In the genomic region with DNA sequence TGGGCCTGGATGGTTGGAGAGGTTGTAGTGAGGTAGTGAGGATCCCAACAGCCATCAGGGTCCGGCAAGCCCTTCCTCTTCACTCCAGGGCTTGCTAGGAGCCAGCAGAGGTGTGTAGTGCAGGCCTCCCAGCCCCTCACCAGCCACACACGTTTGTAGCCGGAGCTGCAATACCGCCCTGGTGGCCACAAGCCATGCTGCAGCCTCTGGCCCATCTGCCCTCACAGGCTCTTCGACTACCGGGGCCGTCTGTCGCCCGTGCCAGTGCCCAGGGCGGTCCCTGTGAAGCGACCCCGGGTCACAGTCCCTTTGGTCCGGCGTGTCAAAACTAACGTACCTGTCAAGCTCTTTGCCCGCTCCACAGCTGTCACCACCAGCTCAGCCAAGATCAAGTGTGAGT, we compare ENCODE assay signal across 22 cellular contexts. TPM values are rescaled to one million over a fixed set of nuclear protein-coding genes. Genes with fewer than 3 reads are reported as not detected.
DNase-seq lines count a peak whose midpoint lies in the region; ATAC-seq and TF ChIP-seq lines count a peak whose summit lies in the region.
"Had no signal": no experiment of that assay in that cellular context is flagged by ENCODE, and none has a peak within 500 bp of the region (broad histone marks: within the 10 kb centered on the region; RNA-seq: fewer than 3 reads in every experiment).

No MANE protein-coding gene starts in this region.

- no peak for TF ChIP-seq RAD21 in SK-N-SH (IDR thresholded peaks at IDR 0.05; ENCODE audit: low read length)

- no peaks in the 10 kb centered on the region for H3K9me2 ChIP-seq in SK-N-SH

- TF ChIP-seq CTCF in cardiac fibroblast (IDR thresholded peaks at IDR 0.05; ENCODE audit: low read depth, low read length) (peak; percentile 17), psoas muscle (IDR thresholded peaks at IDR 0.05) (no peak), SK-N-SH (IDR thresholded peaks at IDR 0.05) (no peak), gastroesophageal sphincter (IDR thresholded peaks at IDR 0.05) (no peak)

- no peak overlapping the region for H2AFZ ChIP-seq in SK-N-SH (ENCODE audit: low read depth)

- CTCF ChIA-PET in HEK293T (lab: Yijun Ruan, JAX) (no interaction called here), SK-N-SH (lab: Yijun Ruan, JAX) (interaction anchor here (6.4 kb wide), 1 partner anchor 212 kb away, joined by 36 read pairs; no protein-coding TSS in a partner anchor)

- TF ChIP-seq EP300 in SK-N-SH (IDR thresholded peaks at IDR 0.05; ENCODE audit: borderline replicate concordance in 1 of 2, low read depth in 1 of 2, low read length in 1 of 2) = no peak
- no peak for TF ChIP-seq EP300 in gastroesophageal sphincter (IDR thresholded peaks at IDR 0.05)

- TF ChIP-seq POLR2A in gastroesophageal sphincter (IDR thresholded peaks at IDR 0.05) = no peak

- H3K36me3 ChIP-seq in psoas muscle (ENCODE audit: insufficient read depth in 1 of 2, low read depth in 1 of 2) (peaks cover 0 to 82% of the 10 kb centered on the region in 2 donors), SK-N-SH (replicated peaks in 1 of 2; ENCODE audit: control insufficient read depth in 1 of 2, insufficient read depth in 2 of 2, low read length in 1 of 2) (peaks cover 11 to 66% of the 10 kb centered on the region in 2 experiments), gastroesophageal sphincter (peaks cover 0 to 91% of the 10 kb centered on the region in 2 donors)

- H3F3A ChIP-seq in SK-N-SH (replicated peaks; ENCODE audit: insufficient read depth) = no peaks in the 10 kb centered on the region

- no peak overlapping the region for H3K9ac ChIP-seq in SK-N-SH

- H3K27ac ChIP-seq in psoas muscle (no peak overlapping the region), SK-N-SH (ENCODE audit: low read depth in 2 of 2, low read length in 1 of 2) (no peak overlapping the region), gastroesophageal sphincter (no peak overlapping the region)
- H3K27ac ChIP-seq: ascending aorta, esophagus squamous epithelium, heart right ventricle, SJCRH30 had no signal

- intact Hi-C loops in psoas muscle (cut with DNase I) = loop anchor here (5.0 to 10.0 kb wide), 2 partner anchors 42 to 49 kb away; no protein-coding TSS in a partner anchor

- H3K27me3 ChIP-seq in psoas muscle (ENCODE audit: insufficient read depth in 3 of 3, low read length in 2 of 3) (no peaks in the 10 kb centered on the region), SK-N-SH (ENCODE audit: insufficient read depth) (no peaks in the 10 kb centered on the region), gastroesophageal sphincter (no peaks in the 10 kb centered on the region)
- H3K27me3 ChIP-seq: ascending aorta, esophagus squamous epithelium, heart right ventricle, SJCRH30 had no signal

- DNase-seq in NCI-H82 (lab: John Stamatoyannopoulos, UW) (peak; percentile 26), NCI-H82 treated with DMSO at 0.1 percent for 48 hours (lab: John Stamatoyannopoulos, UW; ENCODE audit: unreplicated experiment) (no peak), HEK293T (ENCODE audit: extremely low spot score) (peak; percentile 17), cardiac fibroblast (ENCODE audit: low read depth in 2 of 2) (no peak), psoas muscle (no peak), SK-N-SH (no peak)
- DNase-seq: 8988T; activated CD4-positive, alpha-beta T cell treated with anti-CD3 and anti-CD28 coated beads for 36 hours; CD8-positive, alpha-beta memory T cell; EL; esophagus squamous epithelium; heart right ventricle; kidney; mesendoderm; MV-4-11; NCI-H1930; NCI-H524; SJCRH30; stimulated activated naive CD4-positive, alpha-beta T cell had no signal

- no peak overlapping the region for H3K4me2 ChIP-seq in SK-N-SH

- peaks cover 25% of the 10 kb centered on the region for H3K79me2 ChIP-seq in SK-N-SH (ENCODE audit: insufficient read depth)

- ATAC-seq in psoas muscle = peak in 3 of 4 donors; percentile 44 to 49 (median 46)
- no peak for ATAC-seq in gastroesophageal sphincter
- ATAC-seq in GM18498 (IDR thresholded peaks at IDR 0.05; ENCODE audit: unreplicated experiment) = no peak
- ATAC-seq: activated CD4-positive, alpha-beta T cell treated with anti-CD3 and anti-CD28 coated beads for 36 hours; heart right ventricle had no signal

- no peaks in the 10 kb centered on the region for H3K4me1 ChIP-seq in psoas muscle
- H3K4me1 ChIP-seq in SK-N-SH (ENCODE audit: control insufficient read depth in 1 of 2, insufficient read depth in 2 of 2, low read depth in 1 of 2, low read length in 1 of 2) = peaks cover 0 to 17% of the 10 kb centered on the region in 2 experiments; a peak in 1 of 4 replicates
- H3K4me1 ChIP-seq in gastroesophageal sphincter = no peaks in the 10 kb centered on the region
- H3K4me1 ChIP-seq: ascending aorta, esophagus squamous epithelium, SJCRH30 had no signal

- 36 to 65% (median 39%) methylated on average over 16 of the region's 16 CpGs for WGBS in psoas muscle, 3 donors
- over 99% methylated on average over 12 of the region's 16 CpGs for WGBS in SK-N-SH (ENCODE audit: low lambda C conversion rate)
- WGBS in gastroesophageal sphincter (ENCODE audit: low coverage in 1 of 2), 2 donors = 81 to 88% methylated on average over 5 to 15 of the region's 16 CpGs

- H3K4me3 ChIP-seq in cardiac fibroblast (replicated peaks in 1 of 2; ENCODE audit: low read depth in 2 of 2, low read length in 2 of 2) (no peak overlapping the region), psoas muscle (no peak overlapping the region), SK-N-SH (ENCODE audit: low read depth in 2 of 2, low read length in 1 of 2) (no peak overlapping the region), gastroesophageal sphincter (no peak overlapping the region)
- H3K4me3 ChIP-seq: ascending aorta, esophagus squamous epithelium, heart right ventricle, SJCRH30 had no signal

- peaks cover 43% of the 10 kb centered on the region for H4K20me1 ChIP-seq in SK-N-SH (ENCODE audit: insufficient read depth)

- H3K9me3 ChIP-seq in psoas muscle (no peaks in the 10 kb centered on the region), SK-N-SH (no peaks in the 10 kb centered on the region), gastroesophageal sphincter (no peaks in the 10 kb centered on the region)
- H3K9me3 ChIP-seq: ascending aorta, esophagus squamous epithelium, heart right ventricle, SJCRH30 had no signal

- POLR2A ChIA-PET in HEK293T (lab: Yijun Ruan, JAX) (interaction anchor here (1.5 kb wide), 1 partner anchor 37 kb away, joined by 4 read pairs; a partner anchor contains a TSS), SK-N-SH (lab: Yijun Ruan, JAX) (no interaction called here)

TF ChIP-seq in HEK293T, 16 proteins besides CTCF, POLR2A, EP300 and RAD21 (continues in another document):
- TF ChIP-seq FOXA1 (IDR thresholded peaks at IDR 0.05) (no peak), CTBP1 (IDR thresholded peaks at IDR 0.05; ENCODE audit: borderline replicate concordance) (no peak), ELF4 (IDR thresholded peaks at IDR 0.05) (no peak), BHLHE40 (IDR thresholded peaks at IDR 0.05; ENCODE audit: borderline replicate concordance) (no peak), HDGF (IDR thresholded peaks at IDR 0.05; ENCODE audit: borderline replicate concordance) (no peak), LEF1 (IDR thresholded peaks at IDR 0.05; ENCODE audit: borderline replicate concordance) (no peak), FOXK2 (IDR thresholded peaks at IDR 0.05) (no peak), SUZ12 (IDR thresholded peaks at IDR 0.05) (no peak), L3MBTL2 (conservative IDR thresholded peaks at IDR 0.05) (no peak), ARNT (IDR thresholded peaks at IDR 0.05) (no peak), SP1 (IDR thresholded peaks at IDR 0.05) (no peak), NFRKB (IDR thresholded peaks at IDR 0.05) (no peak), ZNF384 (IDR thresholded peaks at IDR 0.05) (no peak)
- TF ChIP-seq, protein P1, sequence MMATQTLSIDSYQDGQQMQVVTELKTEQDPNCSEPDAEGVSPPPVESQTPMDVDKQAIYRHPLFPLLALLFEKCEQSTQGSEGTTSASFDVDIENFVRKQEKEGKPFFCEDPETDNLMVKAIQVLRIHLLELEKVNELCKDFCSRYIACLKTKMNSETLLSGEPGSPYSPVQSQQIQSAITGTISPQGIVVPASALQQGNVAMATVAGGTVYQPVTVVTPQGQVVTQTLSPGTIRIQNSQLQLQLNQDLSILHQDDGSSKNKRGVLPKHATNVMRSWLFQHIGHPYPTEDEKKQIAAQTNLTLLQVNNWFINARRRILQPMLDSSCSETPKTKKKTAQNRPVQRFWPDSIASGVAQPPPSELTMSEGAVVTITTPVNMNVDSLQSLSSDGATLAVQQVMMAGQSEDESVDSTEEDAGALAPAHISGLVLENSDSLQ (IDR thresholded peaks at IDR 0.05) = no peak

TF ChIP-seq in SK-N-SH, 30 proteins besides CTCF, POLR2A, EP300 and RAD21 (continues in another document):
- no peak for TF ChIP-seq FOSL2 (IDR thresholded peaks at IDR 0.05; ENCODE audit: borderline replicate concordance, low read depth)
- TF ChIP-seq TCF12 (IDR thresholded peaks at IDR 0.05) = no peak
- TF ChIP-seq POLR2AphosphoS5 (IDR thresholded peaks at IDR 0.05; ENCODE audit: low read depth, low read length) = no peak
- TF ChIP-seq RCOR1 (IDR thresholded peaks at IDR 0.05; ENCODE audit: low read length) = no peak
- TF ChIP-seq, protein P2, sequence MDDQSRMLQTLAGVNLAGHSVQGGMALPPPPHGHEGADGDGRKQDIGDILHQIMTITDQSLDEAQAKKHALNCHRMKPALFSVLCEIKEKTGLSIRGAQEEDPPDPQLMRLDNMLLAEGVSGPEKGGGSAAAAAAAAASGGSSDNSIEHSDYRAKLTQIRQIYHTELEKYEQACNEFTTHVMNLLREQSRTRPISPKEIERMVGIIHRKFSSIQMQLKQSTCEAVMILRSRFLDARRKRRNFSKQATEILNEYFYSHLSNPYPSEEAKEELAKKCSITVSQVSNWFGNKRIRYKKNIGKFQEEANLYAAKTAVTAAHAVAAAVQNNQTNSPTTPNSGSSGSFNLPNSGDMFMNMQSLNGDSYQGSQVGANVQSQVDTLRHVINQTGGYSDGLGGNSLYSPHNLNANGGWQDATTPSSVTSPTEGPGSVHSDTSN (IDR thresholded peaks at IDR 0.05) = no peak
- TF ChIP-seq, protein P3, sequence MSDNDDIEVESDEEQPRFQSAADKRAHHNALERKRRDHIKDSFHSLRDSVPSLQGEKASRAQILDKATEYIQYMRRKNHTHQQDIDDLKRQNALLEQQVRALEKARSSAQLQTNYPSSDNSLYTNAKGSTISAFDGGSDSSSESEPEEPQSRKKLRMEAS (IDR thresholded peaks at IDR 0.05; ENCODE audit: low read depth) = no peak
- TF ChIP-seq NFIC (IDR thresholded peaks at IDR 0.05; ENCODE audit: borderline replicate concordance) = no peak
- TF ChIP-seq EZH2phosphoT487 (IDR thresholded peaks at IDR 0.05; ENCODE audit: borderline replicate concordance, low read depth) = no peak
- TF ChIP-seq TEAD4 (IDR thresholded peaks at IDR 0.05; ENCODE audit: borderline replicate concordance, insufficient read depth) = no peak

RNA-seq across cellular contexts. Expression of a gene that starts 36.4 kb away (rescaled TPM):
- total RNA-seq in psoas muscle = 10 to 100 TPM; 49.4 to 88.9 (median 82.8) TPM
- polyA plus RNA-seq in psoas muscle = 100 to 1,000 TPM in 2 of 3 donors, 10 to 100 TPM in 1; 95.8 to 219 (median 192) TPM
- polyA plus RNA-seq in SK-N-SH (2012; rRNA removed) = 50.7 and 53.0 TPM in 2 replicates
- polyA plus RNA-seq in SK-N-SH (2012; cell fraction: cytosol; rRNA removed) = 65.1 and 93.2 TPM in 2 replicates
- 22.2 and 30.6 TPM in 2 replicates for polyA plus RNA-seq in SK-N-SH (2012; cell fraction: nucleus; rRNA removed)
- total RNA-seq in gastroesophageal sphincter = 10 to 100 TPM; 44.4 to 65.6 (median 56.8) TPM

Comparison
In these comparisons a context has a peak if more than half of its experiments do, and no peak if none do; other contexts are left out.
1. DNase-seq: peak in NCI-H82 (single experiment) and HEK293T (single experiment); none in NCI-H82 treated with DMSO at 0.1 percent for 48 hours (single experiment), cardiac fibroblast (0 of 2), psoas muscle (0 of 2) and SK-N-SH (single experiment).
2. ATAC-seq: peak in psoas muscle (3 of 4); none in gastroesophageal sphincter (single experiment) and GM18498 (single experiment).